26 cellular contexts compared by ENCODE assay signal in the genomic region with DNA sequence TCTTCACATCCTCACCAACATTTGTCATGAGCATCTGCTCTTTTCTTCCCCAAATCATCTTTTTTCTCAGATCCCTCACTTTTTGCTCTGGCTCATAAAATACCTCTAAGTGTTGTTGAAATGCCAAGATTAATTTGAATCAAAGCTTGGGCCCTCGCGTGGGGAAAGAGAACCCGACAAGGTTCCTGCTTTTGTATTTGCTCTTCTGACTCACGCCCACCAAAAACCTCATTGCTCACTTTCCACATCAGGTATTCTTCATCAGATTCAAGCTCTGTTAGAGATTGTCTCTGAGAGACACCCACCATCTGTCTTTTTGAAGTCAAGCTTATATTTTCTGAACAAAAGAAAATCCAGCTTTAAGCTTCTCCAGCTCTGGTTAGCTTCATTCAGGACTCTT. TPM values are rescaled to one million over a fixed set of nuclear protein-coding genes. Genes with fewer than 3 reads are reported as not detected.
DNase-seq lines count a peak whose midpoint lies in the region; ATAC-seq, FAIRE-seq and TF ChIP-seq lines count a peak whose summit lies in the region.
"Had no signal": no experiment of that assay in that cellular context is flagged by ENCODE, and none has a peak within 500 bp of the region (broad histone marks: within the 10 kb centered on the region; RNA-seq: fewer than 3 reads in every experiment).

No MANE protein-coding gene starts in this region.

- no peak overlapping the region for H3K4me3 ChIP-seq in GM23338
- H3K4me3 ChIP-seq in K562, result no peak overlapping the region
- no peak overlapping the region for H3K4me3 ChIP-seq in trophoblast cell (ENCODE audit: low read depth, low read length)
- H3K4me3 ChIP-seq: A549; BLaER1 treated with 17β-estradiol and CSF1 and Interleukin-3, amounts not matched to agents 10 nM and 100 nM; GM12878 had no signal

- TF ChIP-seq EP300 in K562 (IDR thresholded peaks at IDR 0.05; ENCODE audit: low read length), result no peak

- H3F3A ChIP-seq in GM23338 (replicated peaks; ENCODE audit: low read depth), result no peaks in the 10 kb centered on the region

- CTCF ChIA-PET in K562 (lab: Yijun Ruan, JAX; ENCODE audit: low intra/inter-chr PET ratio), result no interaction called here

- no peak overlapping the region for H3K4ac ChIP-seq in trophoblast cell (ENCODE audit: low read depth, low read length)

- no peak overlapping the region for H3K18ac ChIP-seq in trophoblast cell (ENCODE audit: low read length)

- H4K8ac ChIP-seq in trophoblast cell (ENCODE audit: low read depth, low read length), result no peak overlapping the region

- TF ChIP-seq POLR2A in K562 (conservative IDR thresholded peaks at IDR 0.05), result no peak

- intact Hi-C loops in K562 (cut with micrococcal nuclease), result loop anchor here (5.0 kb wide), 1 partner anchor 465 kb away; no protein-coding TSS in a partner anchor

- no peak overlapping the region for H2BK5ac ChIP-seq in trophoblast cell (ENCODE audit: low read depth, low read length, poor library complexity)

- H3K9me2 ChIP-seq in GM23338 (ENCODE audit: insufficient read depth), result no peaks in the 10 kb centered on the region

- no peak overlapping the region for H2BK12ac ChIP-seq in trophoblast cell (ENCODE audit: low read length)

- H2AK5ac ChIP-seq in trophoblast cell (ENCODE audit: low read length), result no peak overlapping the region

- H3K4me3 Mint-ChIP-seq in GM23338, result no peak overlapping the region
- H3K4me3 Mint-ChIP-seq: B cell; CD4-positive, alpha-beta memory T cell; CD4-positive, CD25-positive, alpha-beta regulatory T cell; CD8-positive, alpha-beta memory T cell had no signal

- H3K9ac ChIP-seq in K562 (ENCODE audit: insufficient read depth in 1 of 2, low read depth in 2 of 2, low read length in 2 of 2) (no peak overlapping the region), trophoblast cell (ENCODE audit: low read length) (no peak overlapping the region)
- H3K9ac ChIP-seq: BLaER1 treated with 17β-estradiol and CSF1 and Interleukin-3, amounts not matched to agents 10 nM and 100 nM had no signal

- H3K36me3 ChIP-seq in GM23338 (ENCODE audit: insufficient read depth) (no peaks in the 10 kb centered on the region), K562 (ENCODE audit: control insufficient read depth, insufficient read depth, low read length) (no peaks in the 10 kb centered on the region), trophoblast cell (ENCODE audit: control insufficient read depth in 1 of 2, insufficient read depth in 2 of 2, low read length in 2 of 2) (no peaks in the 10 kb centered on the region)
- H3K36me3 ChIP-seq: BLaER1 treated with 17β-estradiol and CSF1 and Interleukin-3, amounts not matched to agents 10 nM and 100 nM had no signal

- no peaks in the 10 kb centered on the region for H3K4me1 ChIP-seq in GM23338 (ENCODE audit: insufficient read depth)
- peaks cover 0 to 9% of the 10 kb centered on the region in 2 experiments; a peak in 2 of 5 replicates for H3K4me1 ChIP-seq in K562 (replicated peaks in 1 of 2; ENCODE audit: control insufficient read depth in 2 of 2, insufficient read depth in 2 of 2, low read length in 2 of 2)
- peaks cover 5% of the 10 kb centered on the region in 2 experiments for H3K4me1 ChIP-seq in trophoblast cell (ENCODE audit: control insufficient read depth in 1 of 2, insufficient read depth in 2 of 2, low read length in 2 of 2)
- H3K4me1 ChIP-seq: A549 had no signal

- peaks cover 31% of the 10 kb centered on the region for H3K27me3 ChIP-seq in GM23338 (ENCODE audit: insufficient read depth)
- peaks cover 26 to 41% of the 10 kb centered on the region in 2 experiments for H3K27me3 ChIP-seq in K562 (ENCODE audit: control insufficient read depth in 2 of 2, insufficient read depth in 2 of 2, low read length in 2 of 2)
- peaks cover 14% of the 10 kb centered on the region for H3K27me3 ChIP-seq in trophoblast cell (ENCODE audit: insufficient read depth, low read length)

- H3K79me2 ChIP-seq in GM23338 (replicated peaks; ENCODE audit: insufficient read depth) (no peaks in the 10 kb centered on the region), K562 (ENCODE audit: control insufficient read depth, insufficient read depth, low read length) (no peaks in the 10 kb centered on the region), trophoblast cell (ENCODE audit: control insufficient read depth, insufficient read depth, low read length, poor library complexity) (no peaks in the 10 kb centered on the region)

- no peak for DNase-seq in GM23338 (ENCODE audit: low spot score)
- DNase-seq in K562 (ENCODE audit: extremely low read depth in 1 of 4, low spot score in 3 of 4), result no peak
- DNase-seq in putamen (ENCODE audit: low spot score), result peak; percentile 72
- DNase-seq in trophoblast cell, result no peak
- DNase-seq in HPDE6-E6E7 (ENCODE audit: extremely low spot score), result no peak
- DNase-seq: AML-193; CD4-positive, alpha-beta memory T cell; CD4-positive, CD25-positive, alpha-beta regulatory T cell; CD8-positive, alpha-beta memory T cell; COR-L47; DMS 273 treated with DMSO at 0.1 percent for 48 hours; DMS153; DMS53; DMS79; DND-41; EL; GDM1 had no signal

- H3K4me1 Mint-ChIP-seq in GM23338, result no peaks in the 10 kb centered on the region

- H3K27ac ChIP-seq in GM23338 (ENCODE audit: low read depth) (no peak overlapping the region), K562 (ENCODE audit: extremely low read depth, low read depth, low read length) (no peak overlapping the region), trophoblast cell (ENCODE audit: low read depth, low read length) (no peak overlapping the region)
- H3K27ac ChIP-seq: 22Rv1; A549; BLaER1 treated with 17β-estradiol and CSF1 and Interleukin-3, amounts not matched to agents 10 nM and 100 nM; C4-2B had no signal

- H3K27ac Mint-ChIP-seq in GM23338, result no peak overlapping the region
- H3K27ac Mint-ChIP-seq: B cell; CD4-positive, alpha-beta memory T cell; CD4-positive, CD25-positive, alpha-beta regulatory T cell had no signal

- H3K9me1 ChIP-seq in K562 (ENCODE audit: control insufficient read depth, insufficient read depth, low read length), result no peaks in the 10 kb centered on the region

- BruUV-seq in K562 (replicated peaks; lab: Mats Ljungman, UMichigan), result no TSS peak

- no peak overlapping the region for H3K14ac ChIP-seq in trophoblast cell (ENCODE audit: low read length)

- ATAC-seq in GM23338 (no peak), K562 (no peak), HG03045 (IDR thresholded peaks at IDR 0.05; ENCODE audit: unreplicated experiment) (no peak)
- ATAC-seq: A549, GM12878 had no signal

- no peak for FAIRE-seq in K562 (lab: Jason Lieb, UNC)
- FAIRE-seq: A549, GM12878, GM12892, GM18507 had no signal

- POLR2A ChIA-PET in K562 (lab: Yijun Ruan, JAX), result no interaction called here

- no peaks in the 10 kb centered on the region for H3K36me3 Mint-ChIP-seq in GM23338 (ENCODE audit: low read depth)
- H3K36me3 Mint-ChIP-seq: CD4-positive, alpha-beta memory T cell; CD4-positive, CD25-positive, alpha-beta regulatory T cell; CD8-positive, alpha-beta memory T cell had no signal

- H4K12ac ChIP-seq in trophoblast cell (ENCODE audit: low read depth, low read length), result no peak overlapping the region

- H4K91ac ChIP-seq in trophoblast cell (ENCODE audit: low read depth, low read length), result no peak overlapping the region

- TF ChIP-seq CTCF in GM23338 (conservative IDR thresholded peaks at IDR 0.05; ENCODE audit: low read depth in 2 of 2) (no peak), K562 (IDR thresholded peaks at IDR 0.05 in 2 of 3, conservative IDR thresholded peaks at IDR 0.05 in 1 of 3; ENCODE audit: insufficient read depth in 2 of 3, low read depth in 1 of 3, low read length in 3 of 3) (no peak)

- in situ Hi-C loops in K562 (cut with MboI), result loop anchor here (10.0 to 25.0 kb wide), 3 partner anchors 335 to 510 kb away; no protein-coding TSS in a partner anchor

- H3K9me3 ChIP-seq in K562 (replicated peaks; ENCODE audit: control insufficient read depth, insufficient read depth, low read depth, low read length) (no peaks in the 10 kb centered on the region), trophoblast cell (ENCODE audit: insufficient read depth, low read depth, low read length) (no peaks in the 10 kb centered on the region)

- no peaks in the 10 kb centered on the region for H3K79me1 ChIP-seq in trophoblast cell (ENCODE audit: low read length)

- H3K23ac ChIP-seq in trophoblast cell (ENCODE audit: low read length), result no peak overlapping the region

- H3K4me2 ChIP-seq in GM23338, result no peak overlapping the region
- no peak overlapping the region for H3K4me2 ChIP-seq in K562 (ENCODE audit: insufficient read depth, low read length)
- H3K4me2 ChIP-seq in trophoblast cell (ENCODE audit: low read length), result no peak overlapping the region
- H3K4me2 ChIP-seq: A549; BLaER1 treated with 17β-estradiol and CSF1 and Interleukin-3, amounts not matched to agents 10 nM and 100 nM had no signal

- no peak overlapping the region for H2BK120ac ChIP-seq in trophoblast cell (ENCODE audit: insufficient read depth, low read length, poor library complexity)

- H3K27me3 Mint-ChIP-seq in GM23338 (ENCODE audit: insufficient read depth, low read depth, poor library complexity), result peaks cover 15% of the 10 kb centered on the region

- WGBS in K562 (ENCODE audit: insufficient coverage, low coverage, missing lambda C conversion rate), result 0% methylated on average over 4 of the region's 4 CpGs
- WGBS in trophoblast cell (ENCODE audit: extremely low coverage, insufficient coverage, insufficient read length), result no CpG with 5 or more reads among the region's 4 CpGs

- H4K20me1 ChIP-seq in GM23338 (replicated peaks; ENCODE audit: insufficient read depth), result no peaks in the 10 kb centered on the region
- no peaks in the 10 kb centered on the region for H4K20me1 ChIP-seq in K562 (replicated peaks; ENCODE audit: control insufficient read depth, insufficient read depth, low read length)
- H4K20me1 ChIP-seq: BLaER1 treated with 17β-estradiol and CSF1 and Interleukin-3, amounts not matched to agents 10 nM and 100 nM had no signal

- H3K9me3 Mint-ChIP-seq in GM23338, result no peaks in the 10 kb centered on the region
- H3K9me3 Mint-ChIP-seq: CD4-positive, alpha-beta memory T cell; CD4-positive, CD25-positive, alpha-beta regulatory T cell; CD8-positive, alpha-beta memory T cell had no signal

- H2AFZ ChIP-seq in GM23338 (0 out of 2 replicates have a peak overlapping the region, but pooled peaks have one; percentile 11), K562 (ENCODE audit: low read depth, low read length) (no peak overlapping the region), trophoblast cell (ENCODE audit: insufficient read depth, low read length, poor library complexity) (no peak overlapping the region)

- no peak for TF ChIP-seq RAD21 in K562 (CRISPR knock-in tag; conservative IDR thresholded peaks at IDR 0.05 in 1 of 2, IDR thresholded peaks at IDR 0.05 in 1 of 2)

RNA-seq across cellular contexts. Expression of gene FBXO3, which starts 52.9 kb away (rescaled TPM):
- total RNA-seq in GM23338 (2014; rRNA removed; shearing (Covaris generic)), result 28.4 TPM in 2 replicates
- polyA plus RNA-seq in GM23338 (2016; fragmentation: Nextera tagmentation; extraction: Ambion mirVana) (10.4 and 12.5 TPM in 2 replicates), K562 (2011; rRNA removed) (41.4 and 59.3 TPM in 2 replicates), K562 (2014; fragmentation: Illumina TruSeq; extraction: Trizol) (26.7 and 30.1 TPM in 2 replicates), K562 (2014; fragmentation: Nextera tagmentation; extraction: Ambion mirVana) (10 to 100 TPM; 55.7 to 57.9 TPM), K562 (2014; rRNA removed) (18.9 and 19.5 TPM in 2 replicates)
- 21.1 and 48.4 TPM in 2 replicates for total RNA-seq in K562 (2011; cell fraction: chromatin; rRNA removed; ENCODE audit: low replicate concordance)
- total RNA-seq in K562 (2011; cell fraction: nucleolus; rRNA removed), result 13.7 TPM in 2 replicates
- total RNA-seq in K562 (2011; cell fraction: nucleoplasm; rRNA removed), result 25.1 and 36.8 TPM in 2 replicates
- total RNA-seq in K562 (2014; rRNA removed) (11.6 and 14.3 TPM in 2 replicates), K562 (2014; rRNA removed; fragmentation: Illumina TruSeq; extraction: Trizol) (29.2 and 33.3 TPM in 2 replicates), K562 (2015; rRNA removed; fragmentation: Illumina TruSeq; extraction: Trizol) (21.4 and 21.9 TPM in 2 replicates), K562 (2021) (24.3 and 25.2 TPM in 2 replicates)
- 14.6 and 20.0 TPM in 2 replicates for polyA plus RNA-seq in K562 (2011; cell fraction: cytosol; rRNA removed)
- polyA plus RNA-seq in K562 (2011; cell fraction: nucleus; rRNA removed), result 31.8 and 39.7 TPM in 2 replicates
- 15.9 and 16.2 TPM in 2 replicates for polyA plus RNA-seq in K562 (2012)
- polyA minus RNA-seq in K562 (2011; rRNA and poly(A)+ RNA removed), result 49.3 and 56.4 TPM in 2 replicates
- polyA minus RNA-seq in K562 (2011; cell fraction: cytosol; rRNA and poly(A)+ RNA removed), result 13.7 and 22.0 TPM in 2 replicates
- 24.5 and 39.2 TPM in 2 replicates for polyA minus RNA-seq in K562 (2011; cell fraction: nucleus; rRNA and poly(A)+ RNA removed)
- polyA plus RNA-seq in trophoblast cell (2013), result 22.2 and 22.5 TPM in 2 replicates
